ENCODE assay signal across 14 cellular contexts in the genomic region with DNA sequence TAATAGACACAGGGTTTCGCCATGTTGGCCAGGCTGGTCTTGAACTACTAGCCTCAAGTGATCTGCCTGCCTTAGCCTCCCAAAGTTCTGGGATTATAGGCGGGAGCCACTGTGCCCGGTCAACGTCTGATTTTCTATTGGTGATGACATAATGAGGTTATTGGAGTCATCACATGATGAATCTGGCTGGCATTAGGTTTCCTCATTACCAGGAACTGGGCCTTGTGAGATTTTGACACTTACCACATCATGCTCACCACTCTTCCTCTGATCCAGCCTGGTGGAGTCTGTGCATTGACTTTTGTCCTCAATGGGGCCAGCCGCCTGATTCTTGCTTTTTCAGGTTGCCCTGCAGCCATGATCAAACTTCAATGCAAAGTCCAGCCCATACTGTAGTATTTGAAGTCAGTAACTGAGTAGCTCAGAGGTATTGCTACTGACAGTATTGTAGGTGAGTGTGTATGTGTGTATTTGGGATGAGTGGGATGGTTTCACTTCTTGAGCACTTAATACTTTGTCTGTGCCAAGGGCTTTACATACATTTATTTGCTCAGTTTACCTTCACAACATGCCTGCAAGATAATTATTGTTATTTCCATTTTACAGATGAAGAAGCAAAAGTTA. TPM values are rescaled to one million over a fixed set of nuclear protein-coding genes. Genes with fewer than 3 reads are reported as not detected.
DNase-seq lines count a peak whose midpoint lies in the region; ATAC-seq, FAIRE-seq and TF ChIP-seq lines count a peak whose summit lies in the region.
"Had no signal": no experiment of that assay in that cellular context is flagged by ENCODE, and none has a peak within 500 bp of the region (broad histone marks: within the 10 kb centered on the region; RNA-seq: fewer than 3 reads in every experiment).

No MANE protein-coding gene starts in this region.

- H3K27ac Mint-ChIP-seq in GM23338: no peak overlapping the region
- no peak overlapping the region for H3K27ac Mint-ChIP-seq in activated CD8-positive, alpha-beta T cell treated with anti-CD3 and anti-CD28 coated beads for 36 hours
- H3K27ac Mint-ChIP-seq in stimulated activated effector memory CD8-positive, alpha-beta T cell treated with anti-CD3 and anti-CD28 coated beads, Interleukin-12 subunit alpha, Interleukin-12 subunit beta, amount 100 ng/mL, for 72 hours: no peak overlapping the region

- no peak for ATAC-seq in GM23338
- peak; percentile 49 for ATAC-seq in activated CD8-positive, alpha-beta T cell treated with anti-CD3 and anti-CD28 coated beads for 36 hours
- ATAC-seq in stimulated activated effector memory CD8-positive, alpha-beta T cell treated with anti-CD3 and anti-CD28 coated beads, Interleukin-12 subunit alpha, Interleukin-12 subunit beta, amount 100 ng/mL, for 72 hours: peak; percentile 77

- FAIRE-seq in keratinocyte (lab: Jason Lieb, UNC): peak; percentile 20

- peaks cover 14% of the 10 kb centered on the region for H3K4me1 Mint-ChIP-seq in GM23338
- H3K4me1 Mint-ChIP-seq in activated CD8-positive, alpha-beta T cell treated with anti-CD3 and anti-CD28 coated beads for 36 hours (ENCODE audit: low read depth): peaks cover 15% of the 10 kb centered on the region
- peaks cover 30% of the 10 kb centered on the region for H3K4me1 Mint-ChIP-seq in stimulated activated effector memory CD8-positive, alpha-beta T cell treated with anti-CD3 and anti-CD28 coated beads, Interleukin-12 subunit alpha, Interleukin-12 subunit beta, amount 100 ng/mL, for 72 hours

- H2AFZ ChIP-seq in GM23338: no peak overlapping the region
- no peak overlapping the region for H2AFZ ChIP-seq in keratinocyte (ENCODE audit: control insufficient read depth, low read length)

- no peaks in the 10 kb centered on the region; the same call in 1 of the 2 replicates for H3K4me1 ChIP-seq in GM23338 (ENCODE audit: insufficient read depth)
- no peaks in the 10 kb centered on the region for H3K4me1 ChIP-seq in keratinocyte (ENCODE audit: control insufficient read depth, extremely low read depth, insufficient read depth, low read length)

- DNase-seq in GM23338 (ENCODE audit: low spot score) (no peak), keratinocyte (ENCODE audit: low read depth, low spot score) (no peak), EL (no peak), NOMO-1 treated with DMSO at 0.1 percent for 48 hours (lab: John Stamatoyannopoulos, UW; ENCODE audit: unreplicated experiment) (no peak), NCI-H146 treated with DMSO at 0.1 percent for 48 hours (lab: John Stamatoyannopoulos, UW; ENCODE audit: unreplicated experiment) (no peak)
- DNase-seq in activated CD8-positive, alpha-beta T cell treated with anti-CD3 and anti-CD28 coated beads for 36 hours: peak; percentile 11
- DNase-seq in stimulated activated effector memory CD8-positive, alpha-beta T cell treated with anti-CD3 and anti-CD28 coated beads, Interleukin-12 subunit alpha, Interleukin-12 subunit beta, amount 100 ng/mL, for 72 hours (ENCODE audit: low spot score in 2 of 2): no peak
- DNase-seq: H7, MG63, NCI-H1417, NCI-H2029, NCI-H2171 treated with DMSO at 0.1 percent for 48 hours, NCI-H82, SIG-M5 had no signal

- no peak overlapping the region for H3K4me2 ChIP-seq in GM23338
- H3K4me2 ChIP-seq in keratinocyte (ENCODE audit: control insufficient read depth, extremely low read depth, insufficient read depth, low read depth, low read length): no peak overlapping the region

- TF ChIP-seq CTCF in GM23338 (conservative IDR thresholded peaks at IDR 0.05; ENCODE audit: low read depth in 2 of 2): no peak
- TF ChIP-seq CTCF in activated CD8-positive, alpha-beta T cell treated with anti-CD3 and anti-CD28 coated beads for 36 hours (IDR thresholded peaks at IDR 0.05): no peak
- TF ChIP-seq CTCF in keratinocyte (optimal IDR thresholded peaks at IDR 0.05 in 1 of 3, IDR thresholded peaks at IDR 0.05 in 1 of 3, conservative IDR thresholded peaks at IDR 0.05 in 1 of 3; ENCODE audit: extremely low read depth in 1 of 3, insufficient read depth in 2 of 3, low read length in 3 of 3): no peak

- no peaks in the 10 kb centered on the region; the same call in 2 of the 3 replicates for H3K36me3 Mint-ChIP-seq in GM23338 (ENCODE audit: low read depth)
- peaks cover 8% of the 10 kb centered on the region for H3K36me3 Mint-ChIP-seq in activated CD8-positive, alpha-beta T cell treated with anti-CD3 and anti-CD28 coated beads for 36 hours (ENCODE audit: low read depth)
- no peaks in the 10 kb centered on the region for H3K36me3 Mint-ChIP-seq in stimulated activated effector memory CD8-positive, alpha-beta T cell treated with anti-CD3 and anti-CD28 coated beads, Interleukin-12 subunit alpha, Interleukin-12 subunit beta, amount 100 ng/mL, for 72 hours

- no peaks in the 10 kb centered on the region for H3K9me1 ChIP-seq in keratinocyte (ENCODE audit: control insufficient read depth, extremely low read depth, insufficient read depth, low read length)

- no peak overlapping the region for H3K9ac ChIP-seq in keratinocyte (ENCODE audit: control insufficient read depth, extremely low read depth, insufficient read depth, low read length)

- intact Hi-C loops in activated CD8-positive, alpha-beta T cell treated with anti-CD3 and anti-CD28 coated beads for 36 hours (cut with micrococcal nuclease): no loop called here

- no peaks in the 10 kb centered on the region for H3K9me3 ChIP-seq in keratinocyte (ENCODE audit: control insufficient read depth, low read depth, low read length)
- H3K9me3 ChIP-seq: MG63 had no signal

- H3K27me3 ChIP-seq in GM23338 (ENCODE audit: insufficient read depth) (no peaks in the 10 kb centered on the region), keratinocyte (ENCODE audit: control insufficient read depth, extremely low read depth, insufficient read depth, low read length) (no peaks in the 10 kb centered on the region)
- H3K27me3 ChIP-seq: MG63 had no signal

- H3K79me2 ChIP-seq in GM23338 (replicated peaks; ENCODE audit: insufficient read depth) (peaks cover 84% of the 10 kb centered on the region), keratinocyte (ENCODE audit: control insufficient read depth, insufficient read depth, low read length) (peaks cover 4% of the 10 kb centered on the region)

- no peaks in the 10 kb centered on the region for H3K9me2 ChIP-seq in GM23338 (ENCODE audit: insufficient read depth)

- CTCF ChIA-PET in activated CD8-positive, alpha-beta T cell treated with anti-CD3 and anti-CD28 coated beads for 36 hours (lab: Charles Lee): no interaction called here

- H3K27ac ChIP-seq in GM23338 (ENCODE audit: low read depth) (peak overlapping the region; percentile 34; the same call in 1 of the 2 replicates), keratinocyte (ENCODE audit: control insufficient read depth, insufficient read depth, low read length) (no peak overlapping the region)

- H3K27me3 Mint-ChIP-seq in GM23338 (ENCODE audit: insufficient read depth, low read depth, poor library complexity): no peaks in the 10 kb centered on the region
- no peaks in the 10 kb centered on the region for H3K27me3 Mint-ChIP-seq in activated CD8-positive, alpha-beta T cell treated with anti-CD3 and anti-CD28 coated beads for 36 hours

- no peak overlapping the region for H3K4me3 Mint-ChIP-seq in GM23338
- no peak overlapping the region for H3K4me3 Mint-ChIP-seq in activated CD8-positive, alpha-beta T cell treated with anti-CD3 and anti-CD28 coated beads for 36 hours
- H3K4me3 Mint-ChIP-seq in stimulated activated effector memory CD8-positive, alpha-beta T cell treated with anti-CD3 and anti-CD28 coated beads, Interleukin-12 subunit alpha, Interleukin-12 subunit beta, amount 100 ng/mL, for 72 hours: no peak overlapping the region

- H3K4me3 ChIP-seq in GM23338 (no peak overlapping the region), keratinocyte (ENCODE audit: control insufficient read depth in 2 of 3, extremely low read depth in 1 of 3, insufficient read depth in 2 of 3, low read depth in 1 of 3, low read length in 3 of 3) (no peak overlapping the region)
- H3K4me3 ChIP-seq: MG63 had no signal

- peaks cover 23% of the 10 kb centered on the region for H4K20me1 ChIP-seq in GM23338 (replicated peaks; ENCODE audit: insufficient read depth)
- peaks cover 24% of the 10 kb centered on the region for H4K20me1 ChIP-seq in keratinocyte (ENCODE audit: control insufficient read depth, extremely low read depth, insufficient read depth, low read length)

- H3K9me3 Mint-ChIP-seq in GM23338: no peaks in the 10 kb centered on the region; the same call in 2 of the 3 replicates
- H3K9me3 Mint-ChIP-seq in activated CD8-positive, alpha-beta T cell treated with anti-CD3 and anti-CD28 coated beads for 36 hours: no peaks in the 10 kb centered on the region
- H3K9me3 Mint-ChIP-seq in stimulated activated effector memory CD8-positive, alpha-beta T cell treated with anti-CD3 and anti-CD28 coated beads, Interleukin-12 subunit alpha, Interleukin-12 subunit beta, amount 100 ng/mL, for 72 hours: no peaks in the 10 kb centered on the region

- no peaks in the 10 kb centered on the region for H3F3A ChIP-seq in GM23338 (replicated peaks; ENCODE audit: low read depth)

- dilution Hi-C loops in keratinocyte (cut with MboI; ENCODE audit: extremely low pct_ligation_motif_present, low sequenced_read_pairs): no loop called here

- POLR2A ChIA-PET in activated CD8-positive, alpha-beta T cell treated with anti-CD3 and anti-CD28 coated beads for 36 hours (lab: Charles Lee): no interaction called here

- H3K36me3 ChIP-seq in GM23338 (ENCODE audit: insufficient read depth) (no peaks in the 10 kb centered on the region), keratinocyte (ENCODE audit: control insufficient read depth in 2 of 2, extremely low read depth in 1 of 2, insufficient read depth in 2 of 2, low read length in 2 of 2) (no peaks in the 10 kb centered on the region)

RNA-seq across cellular contexts. Expression of gene ANKS1A, which starts 16.0 kb away (rescaled TPM):
- 29.6 and 31.9 TPM in 2 replicates for total RNA-seq in GM23338 (2014; rRNA removed; shearing (Covaris generic))
- polyA plus RNA-seq in GM23338 (2016; fragmentation: Nextera tagmentation; extraction: Ambion mirVana) (12.1 and 12.6 TPM in 2 replicates), keratinocyte (6.8 to 8.6 TPM (median 8.3 TPM) in 3 replicates)
- 1 to 10 TPM; 6.0 to 6.7 TPM for total RNA-seq in activated CD8-positive, alpha-beta T cell treated with anti-CD3 and anti-CD28 coated beads for 36 hours
- polyA plus RNA-seq in keratinocyte (2011; ENCODE audit: low read depth): 12.4 TPM
- 10.8 and 12.5 TPM in 2 replicates for polyA plus RNA-seq in keratinocyte (2011; cell fraction: cytosol; rRNA removed)
- polyA plus RNA-seq in keratinocyte (2011; cell fraction: nucleus; rRNA removed): 26.7 and 27.6 TPM in 2 replicates
- 12.4 and 14.7 TPM in 2 replicates for polyA plus RNA-seq in keratinocyte (2012; ENCODE audit: low replicate concordance)
- 17.3 to 28.7 TPM (median 24.6 TPM) in 3 replicates for polyA minus RNA-seq in keratinocyte
- polyA minus RNA-seq in keratinocyte (2011; cell fraction: cytosol; rRNA and poly(A)+ RNA removed): 10.6 TPM
- 18.7 and 31.6 TPM in 2 replicates for polyA minus RNA-seq in keratinocyte (2011; cell fraction: nucleus; rRNA and poly(A)+ RNA removed)

RNA-seq across cellular contexts. Expression of gene TAF11, which starts 17.3 kb away (rescaled TPM):
- 49.4 and 51.1 TPM in 2 replicates for total RNA-seq in GM23338 (2014; rRNA removed; shearing (Covaris generic))
- polyA plus RNA-seq in GM23338 (2016; fragmentation: Nextera tagmentation; extraction: Ambion mirVana) (65.3 and 69.4 TPM in 2 replicates), keratinocyte (21.4 to 31.5 TPM (median 24.2 TPM) in 3 replicates)
- 10 to 100 TPM; 29.3 to 29.4 TPM for total RNA-seq in activated CD8-positive, alpha-beta T cell treated with anti-CD3 and anti-CD28 coated beads for 36 hours
- 23.2 TPM for polyA plus RNA-seq in keratinocyte (2011; ENCODE audit: low read depth)
- polyA plus RNA-seq in keratinocyte (2011; cell fraction: cytosol; rRNA removed): 20.1 and 31.2 TPM in 2 replicates
- polyA plus RNA-seq in keratinocyte (2011; cell fraction: nucleus; rRNA removed): 26.9 and 31.6 TPM in 2 replicates
- 17.7 and 24.1 TPM in 2 replicates for polyA plus RNA-seq in keratinocyte (2012; ENCODE audit: low replicate concordance)
- polyA minus RNA-seq in keratinocyte: 4.5 to 9.3 TPM (median 5.4 TPM) in 3 replicates
- 12.5 TPM for polyA minus RNA-seq in keratinocyte (2011; cell fraction: cytosol; rRNA and poly(A)+ RNA removed)
- polyA minus RNA-seq in keratinocyte (2011; cell fraction: nucleus; rRNA and poly(A)+ RNA removed): 3.9 and 6.9 TPM in 2 replicates
